8 cellular contexts compared by ENCODE assay signal in the genomic region with DNA sequence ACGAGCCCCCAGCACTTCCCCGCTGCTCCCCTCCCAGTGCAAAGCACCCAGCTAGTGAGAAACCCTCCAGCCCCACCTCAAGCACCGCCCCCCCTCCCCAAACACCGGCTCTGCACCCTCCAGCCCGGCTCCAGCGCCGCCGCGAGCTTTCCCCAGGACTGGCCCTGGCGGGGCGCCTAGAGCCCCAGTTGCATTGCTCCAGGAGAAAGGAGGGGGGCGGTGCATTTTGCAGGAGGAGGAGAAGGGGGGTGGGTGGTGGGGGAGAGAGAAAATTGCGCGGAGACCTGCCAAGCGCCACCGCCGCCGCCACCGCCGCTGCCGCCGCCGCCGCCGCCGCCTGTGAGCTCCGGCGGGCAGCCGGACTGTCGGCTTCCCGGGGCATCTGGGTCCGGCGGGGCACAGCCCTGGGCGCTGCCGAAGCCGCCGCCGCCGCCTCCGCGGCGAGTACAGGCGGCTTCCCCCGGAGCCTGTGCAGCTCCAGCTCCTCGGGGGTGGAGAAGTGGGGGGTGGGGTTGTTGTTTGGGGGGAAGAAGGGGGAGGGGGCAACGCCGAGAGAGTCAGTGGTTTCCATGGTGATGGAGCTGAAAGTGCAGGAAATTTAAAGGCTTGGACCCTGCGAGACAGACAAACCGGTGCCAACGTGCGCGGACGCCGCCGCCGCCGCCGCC. TPM values are rescaled to one million over a fixed set of nuclear protein-coding genes. Genes with fewer than 3 reads are reported as not detected.
DNase-seq lines count a peak whose midpoint lies in the region; ATAC-seq and TF ChIP-seq lines count a peak whose summit lies in the region.

A gene (plus strand): TSS at position 627 of the 668 bp plus-strand sequence. CDS start 525 bp downstream, outside the sequence.

- H3K4me1 ChIP-seq in GM23248 (ENCODE audit: insufficient read depth) (peaks cover 8% of the 10 kb centered on the region; the same call in 1 of the 2 replicates), foreskin keratinocyte (peaks cover 4% of the 10 kb centered on the region), neural progenitor cell (peaks cover 24% of the 10 kb centered on the region)

- H3K9ac ChIP-seq in GM23248 (peak within 1 kb of the TSS; percentile 41; the same call in 1 of the 2 replicates), neural progenitor cell (no peak within 1 kb of the TSS)

- ATAC-seq in foreskin keratinocyte = peak; percentile 57
- ATAC-seq in GM21786 (IDR thresholded peaks at IDR 0.05; ENCODE audit: unreplicated experiment) = no peak
- ATAC-seq in GM18873 (IDR thresholded peaks at IDR 0.05; ENCODE audit: low FRiP score, unreplicated experiment) = no peak

- H3K9me3 Mint-ChIP-seq in neural progenitor cell = peaks cover 2% of the 10 kb centered on the region

- H3K9me3 ChIP-seq in GM23248 (ENCODE audit: low read depth) (no peaks in the 10 kb centered on the region), neural progenitor cell (ENCODE audit: low read depth) (no peaks in the 10 kb centered on the region)

- H3K4me3 Mint-ChIP-seq in neural progenitor cell = peak within 1 kb of the TSS; percentile 93

- H4K20me1 ChIP-seq in GM23248 (ENCODE audit: insufficient read depth) = no peaks in the 10 kb centered on the region
- H4K20me1 ChIP-seq in neural progenitor cell (ENCODE audit: low read depth) = peaks cover 19% of the 10 kb centered on the region

- H3F3A ChIP-seq in GM23248 (ENCODE audit: insufficient read depth) (no peaks in the 10 kb centered on the region), neural progenitor cell (ENCODE audit: low read depth) (peaks cover 42% of the 10 kb centered on the region)

- H3K27ac Mint-ChIP-seq in neural progenitor cell = peak within 1 kb of the TSS; percentile 17

- no peaks in the 10 kb centered on the region for H3K36me3 Mint-ChIP-seq in neural progenitor cell

- H2AFZ ChIP-seq in GM23248 = peak within 1 kb of the TSS; percentile 74
- peak within 1 kb of the TSS; percentile 80 for H2AFZ ChIP-seq in neural progenitor cell (replicated peaks)

- peaks cover 3% of the 10 kb centered on the region for H3K27me3 Mint-ChIP-seq in neural progenitor cell (ENCODE audit: insufficient read depth, low read depth)

- H3K36me3 ChIP-seq in GM23248 (ENCODE audit: low read depth) = no peaks in the 10 kb centered on the region
- no peaks in the 10 kb centered on the region for H3K36me3 ChIP-seq in neural progenitor cell

- in situ Hi-C loops in GM23248 (cut with MboI) = loop anchor here (10.0 kb wide), 2 partner anchors 122 to 352 kb away; no protein-coding TSS in a partner anchor

- no peaks in the 10 kb centered on the region for H3K9me2 ChIP-seq in GM23248 (ENCODE audit: insufficient read depth)

- H3K4me2 ChIP-seq in GM23248 (ENCODE audit: unreplicated experiment) (peak within 1 kb of the TSS; percentile 88), neural progenitor cell (peak within 1 kb of the TSS; percentile 95)

- H3K79me2 ChIP-seq in GM23248 (ENCODE audit: insufficient read depth) = no peaks in the 10 kb centered on the region
- H3K79me2 ChIP-seq in neural progenitor cell (ENCODE audit: low read depth) = no peaks in the 10 kb centered on the region

- H3K4me3 ChIP-seq in GM23248 = peak within 1 kb of the TSS; percentile 76
- H3K4me3 ChIP-seq in neural progenitor cell = peak within 1 kb of the TSS; percentile 71

- peaks cover 18% of the 10 kb centered on the region for H3K4me1 Mint-ChIP-seq in neural progenitor cell

- TF ChIP-seq CTCF in foreskin keratinocyte (conservative IDR thresholded peaks at IDR 0.05) (no peak), neural progenitor cell (IDR thresholded peaks at IDR 0.05) (no peak)

- H3K27me3 ChIP-seq in GM23248 (replicated peaks; ENCODE audit: insufficient read depth) (peaks cover 28% of the 10 kb centered on the region), foreskin keratinocyte (peaks cover 38% of the 10 kb centered on the region), neural progenitor cell (peaks cover 76% of the 10 kb centered on the region)

- H3K27ac ChIP-seq in GM23248 = peak within 1 kb of the TSS; percentile 31; the same call in 1 of the 2 replicates
- H3K27ac ChIP-seq in foreskin keratinocyte = no peak within 1 kb of the TSS
- H3K27ac ChIP-seq in neural progenitor cell = no peak within 1 kb of the TSS

- 1 to 2% methylated on average over 20 to 58 of the region's 58 CpGs for WGBS in GM23248 (ENCODE audit: low coverage in 1 of 2, low lambda C conversion rate in 2 of 2, missing lambda C conversion rate in 2 of 2), 2 experiments

- peak; percentile 43 for DNase-seq in 8988T
- DNase-seq in GM23248 = peak; percentile 79
- peak; percentile 71 for DNase-seq in NOMO-1 treated with dmso at 0.1 percent for 144 hours (lab: John Stamatoyannopoulos, UW; ENCODE audit: unreplicated experiment)
- DNase-seq in activated effector memory CD4-positive, alpha-beta T cell treated with anti-CD3 and anti-CD28 coated beads, Interleukin-2, amount 50 U/mL, for 16 hours = peak; percentile 68
- DNase-seq in foreskin keratinocyte = peak in 1 of 2 donors; percentile 56
- DNase-seq in neural progenitor cell (ENCODE audit: low spot score) = peak; percentile 89

RNA-seq across cellular contexts. Expression of the gene that starts here (rescaled TPM):
- 6.7 TPM in 2 replicates for total RNA-seq in GM23248 (2014; rRNA removed; shearing (Covaris generic))
- polyA plus RNA-seq in GM23248 (2016; fragmentation: Nextera tagmentation; extraction: Ambion mirVana) (3.6 and 4.4 TPM in 2 replicates), foreskin keratinocyte (5.2 and 5.4 TPM in 2 replicates)
- total RNA-seq in foreskin keratinocyte (6.1 and 6.2 TPM in 2 replicates), neural progenitor cell (ENCODE audit: low replicate concordance) (0.34 and 2.4 TPM in 2 replicates)
